ENCODE assay signal across 1 cellular context in genomic region chr15:66662522-66662921, GRCh38.
TF ChIP-seq lines count a peak whose summit lies in the region.

No MANE protein-coding gene starts in this region.

TF ChIP-seq in GM23338, 12 proteins besides CTCF, POLR2A, EP300 and RAD21 (continued from another document):
- TF ChIP-seq REST (IDR thresholded peaks at IDR 0.05; ENCODE audit: unreplicated experiment) (no peak), CREB1 (CRISPR knock-in tag; IDR thresholded peaks at IDR 0.05; ENCODE audit: low read depth) (no peak), ZNF462 (CRISPR knock-in tag; IDR thresholded peaks at IDR 0.05) (no peak), NANOG (IDR thresholded peaks at IDR 0.05; ENCODE audit: borderline replicate concordance) (no peak), ZNF114 (CRISPR knock-in tag; IDR thresholded peaks at IDR 0.05) (no peak)
